In the genomic region with DNA sequence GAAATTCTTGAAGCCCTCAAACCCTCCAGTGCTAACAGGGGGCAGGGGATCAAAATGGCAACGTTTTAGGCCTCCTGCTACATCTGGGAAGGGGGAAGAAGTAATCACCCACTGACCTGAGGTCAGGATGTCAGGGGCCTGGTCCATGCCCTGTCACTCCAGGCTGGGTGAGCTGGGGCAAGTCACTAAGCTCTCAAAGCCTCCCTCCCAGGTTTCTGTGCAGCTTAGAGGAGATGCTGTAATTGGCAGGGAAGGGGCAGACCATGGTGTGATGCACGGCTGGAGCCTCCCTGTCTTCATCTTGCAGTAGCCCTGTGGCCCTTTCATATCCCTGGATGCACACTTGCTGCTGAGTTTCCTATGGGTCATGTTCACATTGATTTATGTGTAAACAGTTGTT, we compare ENCODE assay signal across 19 cellular contexts. TPM values are rescaled to one million over a fixed set of nuclear protein-coding genes. Genes with fewer than 3 reads are reported as not detected.
"Had no signal": no experiment of that assay in that cellular context is flagged by ENCODE, and none has a peak within 500 bp of the region (broad histone marks: within the 10 kb centered on the region; RNA-seq: fewer than 3 reads in every experiment).

No MANE protein-coding gene starts in this region.

- H3K36me3 Mint-ChIP-seq: activated naive CD4-positive, alpha-beta T cell treated with anti-CD3 and anti-CD28 coated beads, Interleukin-2, amount 50 U/mL, for 24 hours; memory B cell; natural killer cell had no signal

- H3K27ac Mint-ChIP-seq: activated naive CD4-positive, alpha-beta T cell treated with anti-CD3 and anti-CD28 coated beads, Interleukin-2, amount 50 U/mL, for 24 hours; memory B cell; natural killer cell had no signal

- H3K36me3 ChIP-seq: adrenal gland, cardiac muscle cell, gastrocnemius medialis, heart right ventricle had no signal

- H3K4me1 Mint-ChIP-seq: memory B cell, natural killer cell had no signal

- H3K4me3 Mint-ChIP-seq: activated naive CD4-positive, alpha-beta T cell treated with anti-CD3 and anti-CD28 coated beads, Interleukin-2, amount 50 U/mL, for 24 hours; memory B cell; natural killer cell had no signal

- H3K4me3 ChIP-seq: adrenal gland, cardiac muscle cell, gastrocnemius medialis, heart right ventricle had no signal

- ATAC-seq: activated CD4-positive, CD25-positive, alpha-beta regulatory T cell treated with anti-CD3 and anti-CD28 coated beads, Interleukin-2, amount 50 U/mL, for 24 hours; natural killer cell had no signal

- DNase-seq: activated CD4-positive, alpha-beta T cell treated with anti-CD3 and anti-CD28 coated beads, Interleukin-2, amount 50 U/mL, for 1 hour; activated CD8-positive, alpha-beta memory T cell treated with anti-CD3 and anti-CD28 coated beads for 24 hours; activated CD8-positive, alpha-beta memory T cell treated with anti-CD3 and anti-CD28 coated beads, Interleukin-2, amount 50 U/mL, for 48 hours; activated gamma-delta T cell; activated T-cell treated with anti-CD3 and anti-CD28 coated beads, Interleukin-2, amount 50 U/mL, for 48 hours; adrenal gland; erythroblast; gastrocnemius medialis; heart right ventricle; natural killer cell; posterior cingulate gyrus; stimulated activated naive CD4-positive, alpha-beta T cell; T1000 had no signal

- H3K27ac ChIP-seq: cardiac muscle cell, gastrocnemius medialis, heart right ventricle had no signal

- H3K9me3 ChIP-seq: adrenal gland, gastrocnemius medialis, heart right ventricle had no signal

- H3K9me3 Mint-ChIP-seq: activated naive CD4-positive, alpha-beta T cell treated with anti-CD3 and anti-CD28 coated beads, Interleukin-2, amount 50 U/mL, for 24 hours; memory B cell; natural killer cell had no signal

RNA-seq across cellular contexts. Expression of a gene that starts 27.2 kb away (rescaled TPM):
- total RNA-seq: cardiac muscle cell; liver; natural killer cell; T-helper 1 cell treated with Interleukin-12 subunit alpha and Interleukin-12 subunit beta and Interleukin-4 antibody, amounts not matched to agents 30 ng/mL and 1 ng/mL, for 36 hours had no signal
- polyA plus RNA-seq: cardiac muscle cell had no signal
